Comparison of ENCODE assay signal across 12 cellular contexts in the genomic region with DNA sequence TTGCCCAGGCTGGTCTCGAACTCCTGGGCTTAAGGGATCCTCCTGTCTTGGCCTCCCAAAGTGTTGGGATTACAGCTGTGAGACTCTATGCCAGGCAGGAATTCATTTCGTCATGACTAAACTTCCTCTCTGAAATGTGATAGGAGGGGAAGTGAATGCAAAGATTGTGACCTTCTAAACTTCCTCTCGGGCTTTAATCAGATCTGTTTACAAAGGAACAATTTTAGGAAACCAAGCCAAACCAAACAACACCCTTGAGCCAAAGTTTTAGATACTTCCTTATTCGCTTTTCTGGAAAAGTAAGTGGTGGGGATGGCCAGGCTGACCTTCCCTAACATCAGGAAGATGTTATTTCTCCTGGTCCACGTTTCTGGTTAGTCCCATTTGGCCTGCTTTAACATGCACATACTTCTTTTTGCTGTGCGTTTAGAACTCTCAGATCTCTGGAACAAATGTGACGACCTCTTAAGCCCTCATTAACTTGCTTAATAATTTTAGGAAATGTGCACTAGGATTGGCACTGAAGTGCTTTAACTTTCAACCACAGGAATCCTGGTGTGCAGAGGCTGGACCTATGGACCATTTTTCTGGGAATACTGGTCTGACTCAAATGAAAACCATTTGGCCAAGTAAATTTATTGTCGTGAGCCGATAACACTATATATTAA. TPM values are rescaled to one million over a fixed set of nuclear protein-coding genes. Genes with fewer than 3 reads are reported as not detected.
DNase-seq lines count a peak whose midpoint lies in the region; ATAC-seq and TF ChIP-seq lines count a peak whose summit lies in the region.
"Had no signal": no experiment of that assay in that cellular context is flagged by ENCODE, and none has a peak within 500 bp of the region (broad histone marks: within the 10 kb centered on the region; RNA-seq: fewer than 3 reads in every experiment).

No MANE protein-coding gene starts in this region.

- DNase-seq in AG08396 (ENCODE audit: low spot score): peak; percentile 22
- peak; percentile 85 for DNase-seq in M059J (ENCODE audit: low read depth)
- DNase-seq in cardiac fibroblast (ENCODE audit: low read depth in 2 of 2): peak; percentile 74 to 92
- DNase-seq in lower lobe of right lung: no peak
- DNase-seq in DMS153 (lab: John Stamatoyannopoulos, UW): no peak
- DNase-seq in testis: no peak
- no peak for DNase-seq in vagina (ENCODE audit: extremely low spot score in 2 of 2)
- DNase-seq: activated CD4-positive, alpha-beta T cell treated with anti-CD3 and anti-CD28 coated beads for 48 hours; CD4-positive, CD25-positive, alpha-beta regulatory T cell had no signal

- TF ChIP-seq CTCF in cardiac fibroblast (IDR thresholded peaks at IDR 0.05; ENCODE audit: low read depth, low read length) (no peak), lower lobe of right lung (IDR thresholded peaks at IDR 0.05) (no peak), testis (IDR thresholded peaks at IDR 0.05) (no peak), vagina (IDR thresholded peaks at IDR 0.05) (no peak)

- peak; percentile 57 to 70 for ATAC-seq in lower lobe of right lung
- ATAC-seq in HG03095 (IDR thresholded peaks at IDR 0.05; ENCODE audit: unreplicated experiment): no peak

- H3K4me1 ChIP-seq in lower lobe of right lung (no peaks in the 10 kb centered on the region), testis (peaks cover 3% of the 10 kb centered on the region), vagina (no peaks in the 10 kb centered on the region)
- H3K4me1 ChIP-seq: parathyroid adenoma had no signal

- H3K4me3 ChIP-seq in cardiac fibroblast (replicated peaks in 1 of 2; ENCODE audit: low read depth in 2 of 2, low read length in 2 of 2) (no peak overlapping the region), lower lobe of right lung (no peak overlapping the region), testis (no peak overlapping the region), vagina (no peak overlapping the region)
- H3K4me3 ChIP-seq: adrenal gland had no signal

- intact Hi-C loops in lower lobe of right lung (cut with DNase I): no loop called here
- intact Hi-C loops in testis (cut with DNase I; ENCODE audit: low total_unique reads): no loop called here
- intact Hi-C loops in vagina (cut with DNase I): no loop called here

- H3K27me3 ChIP-seq in lower lobe of right lung (ENCODE audit: low read depth) (no peaks in the 10 kb centered on the region), testis (no peaks in the 10 kb centered on the region), vagina (no peaks in the 10 kb centered on the region)
- H3K27me3 ChIP-seq: adrenal gland had no signal

- H3K27ac ChIP-seq in lower lobe of right lung (no peak overlapping the region), testis (no peak overlapping the region), vagina (no peak overlapping the region)
- H3K27ac ChIP-seq: parathyroid adenoma had no signal

- TF ChIP-seq POLR2A in testis (IDR thresholded peaks at IDR 0.05) (no peak), vagina (IDR thresholded peaks at IDR 0.05) (no peak)

- H3K36me3 ChIP-seq in lower lobe of right lung (no peaks in the 10 kb centered on the region), testis (ENCODE audit: low read depth, missing control alignments) (no peaks in the 10 kb centered on the region), vagina (no peaks in the 10 kb centered on the region)
- H3K36me3 ChIP-seq: adrenal gland had no signal

- H3K9me3 ChIP-seq in lower lobe of right lung (no peaks in the 10 kb centered on the region), testis (no peaks in the 10 kb centered on the region), vagina (no peaks in the 10 kb centered on the region)
- H3K9me3 ChIP-seq: adrenal gland had no signal

- 37 to 39% methylated on average over 9 of the region's 9 CpGs for WGBS in testis, 2 donors

RNA-seq across cellular contexts. Expression of a gene that starts 33.2 kb away (rescaled TPM):
- 127 and 160 TPM in 2 replicates for total RNA-seq in M059J (2014; rRNA removed; shearing (Covaris generic))
- 42.0 TPM for total RNA-seq in lower lobe of right lung
- total RNA-seq in testis: 100 to 1,000 TPM; 193 to 228 TPM
- 31.8 TPM for polyA plus RNA-seq in testis (ENCODE audit: insufficient read depth, low read depth, low replicate concordance)
- 92.1 TPM for total RNA-seq in vagina

RNA-seq across cellular contexts. Expression of a gene that starts 59.4 kb away (rescaled TPM):
- total RNA-seq in M059J (2014; rRNA removed; shearing (Covaris generic)): 0.98 and 2.2 TPM in 2 replicates
- 0.32 TPM for total RNA-seq in lower lobe of right lung
- total RNA-seq in testis: 10 to 100 TPM in 1 of 2 donors, 1 to 10 TPM in 1; 3.2 to 10.1 TPM
- polyA plus RNA-seq in testis (ENCODE audit: insufficient read depth, low read depth, low replicate concordance): 3.1 TPM
- total RNA-seq in vagina: 2.2 TPM
- total RNA-seq: CD4-positive, CD25-positive, alpha-beta regulatory T cell had no signal
- polyA plus RNA-seq: CD4-positive, CD25-positive, alpha-beta regulatory T cell had no signal

Comparison
In these comparisons a context has a peak if more than half of its experiments do, and no peak if none do; other contexts are left out.
1. DNase-seq: peak in AG08396 (single experiment), M059J (single experiment) and cardiac fibroblast (2 of 2); none in lower lobe of right lung (single experiment), DMS153 (single experiment), testis (single experiment) and vagina (0 of 2).